1 cellular context compared by ENCODE assay signal in the genomic region with DNA sequence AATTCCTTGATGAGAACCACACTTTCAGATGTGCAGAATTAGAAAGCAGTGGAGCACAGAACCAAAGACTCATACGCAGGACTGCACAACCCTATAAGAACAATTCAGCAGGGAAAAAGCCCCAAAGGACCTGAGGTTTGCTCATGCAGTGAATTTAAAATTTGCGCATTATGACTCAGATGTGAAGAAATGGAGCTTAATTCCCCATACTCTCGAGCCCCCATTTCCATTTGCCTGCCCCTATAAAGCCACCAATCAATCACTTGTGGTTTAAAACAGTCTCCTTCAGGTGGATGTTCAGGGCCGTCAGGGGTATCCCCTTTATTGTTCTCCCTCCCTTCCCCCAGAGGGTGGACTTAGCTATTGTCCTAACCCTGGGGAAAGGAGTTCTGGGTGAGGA.
TF ChIP-seq lines count a peak whose summit lies in the region.

No MANE protein-coding gene starts in this region.

TF ChIP-seq in GM12878, 131 proteins besides CTCF, POLR2A, EP300 and RAD21 (continued from another document):
- TF ChIP-seq, protein P1, sequence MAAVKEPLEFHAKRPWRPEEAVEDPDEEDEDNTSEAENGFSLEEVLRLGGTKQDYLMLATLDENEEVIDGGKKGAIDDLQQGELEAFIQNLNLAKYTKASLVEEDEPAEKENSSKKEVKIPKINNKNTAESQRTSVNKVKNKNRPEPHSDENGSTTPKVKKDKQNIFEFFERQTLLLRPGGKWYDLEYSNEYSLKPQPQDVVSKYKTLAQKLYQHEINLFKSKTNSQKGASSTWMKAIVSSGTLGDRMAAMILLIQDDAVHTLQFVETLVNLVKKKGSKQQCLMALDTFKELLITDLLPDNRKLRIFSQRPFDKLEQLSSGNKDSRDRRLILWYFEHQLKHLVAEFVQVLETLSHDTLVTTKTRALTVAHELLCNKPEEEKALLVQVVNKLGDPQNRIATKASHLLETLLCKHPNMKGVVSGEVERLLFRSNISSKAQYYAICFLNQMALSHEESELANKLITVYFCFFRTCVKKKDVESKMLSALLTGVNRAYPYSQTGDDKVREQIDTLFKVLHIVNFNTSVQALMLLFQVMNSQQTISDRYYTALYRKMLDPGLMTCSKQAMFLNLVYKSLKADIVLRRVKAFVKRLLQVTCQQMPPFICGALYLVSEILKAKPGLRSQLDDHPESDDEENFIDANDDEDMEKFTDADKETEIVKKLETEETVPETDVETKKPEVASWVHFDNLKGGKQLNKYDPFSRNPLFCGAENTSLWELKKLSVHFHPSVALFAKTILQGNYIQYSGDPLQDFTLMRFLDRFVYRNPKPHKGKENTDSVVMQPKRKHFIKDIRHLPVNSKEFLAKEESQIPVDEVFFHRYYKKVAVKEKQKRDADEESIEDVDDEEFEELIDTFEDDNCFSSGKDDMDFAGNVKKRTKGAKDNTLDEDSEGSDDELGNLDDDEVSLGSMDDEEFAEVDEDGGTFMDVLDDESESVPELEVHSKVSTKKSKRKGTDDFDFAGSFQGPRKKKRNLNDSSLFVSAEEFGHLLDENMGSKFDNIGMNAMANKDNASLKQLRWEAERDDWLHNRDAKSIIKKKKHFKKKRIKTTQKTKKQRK (IDR thresholded peaks at IDR 0.05; ENCODE audit: low read depth, low read length) = no peak
- TF ChIP-seq ESRRA (IDR thresholded peaks at IDR 0.05; ENCODE audit: low read length) = no peak
- TF ChIP-seq ATF7 (IDR thresholded peaks at IDR 0.05; ENCODE audit: low read depth) = 0 out of 2 replicates have a peak, but pooled peaks have one; percentile 36
- TF ChIP-seq FOXK2 (IDR thresholded peaks at IDR 0.05) = no peak
- TF ChIP-seq ZNF24 (IDR thresholded peaks at IDR 0.05) = peak; percentile 69; the same call in 1 of the 2 replicates
- 0 out of 2 replicates have a peak, but pooled peaks have one; percentile 13 for TF ChIP-seq NR2F1 (conservative IDR thresholded peaks at IDR 0.05)
- TF ChIP-seq YBX1 (IDR thresholded peaks at IDR 0.05) = peak; percentile 83
- peak; percentile 61; the same call in 1 of the 2 replicates for TF ChIP-seq IKZF1 (conservative IDR thresholded peaks at IDR 0.05)
- TF ChIP-seq, protein P2, sequence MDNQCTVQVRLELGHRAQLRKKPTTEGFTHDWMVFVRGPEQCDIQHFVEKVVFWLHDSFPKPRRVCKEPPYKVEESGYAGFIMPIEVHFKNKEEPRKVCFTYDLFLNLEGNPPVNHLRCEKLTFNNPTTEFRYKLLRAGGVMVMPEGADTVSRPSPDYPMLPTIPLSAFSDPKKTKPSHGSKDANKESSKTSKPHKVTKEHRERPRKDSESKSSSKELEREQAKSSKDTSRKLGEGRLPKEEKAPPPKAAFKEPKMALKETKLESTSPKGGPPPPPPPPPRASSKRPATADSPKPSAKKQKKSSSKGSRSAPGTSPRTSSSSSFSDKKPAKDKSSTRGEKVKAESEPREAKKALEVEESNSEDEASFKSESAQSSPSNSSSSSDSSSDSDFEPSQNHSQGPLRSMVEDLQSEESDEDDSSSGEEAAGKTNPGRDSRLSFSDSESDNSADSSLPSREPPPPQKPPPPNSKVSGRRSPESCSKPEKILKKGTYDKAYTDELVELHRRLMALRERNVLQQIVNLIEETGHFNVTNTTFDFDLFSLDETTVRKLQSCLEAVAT (IDR thresholded peaks at IDR 0.05) = peak; percentile 52; the same call in 1 of the 2 replicates
- TF ChIP-seq LARP7 (IDR thresholded peaks at IDR 0.05) = no peak
- no peak for TF ChIP-seq TBL1XR1 (IDR thresholded peaks at IDR 0.05; ENCODE audit: low read depth, low read length)
- peak; percentile 63; the same call in 1 of the 2 replicates for TF ChIP-seq IRF4 (IDR thresholded peaks at IDR 0.05; ENCODE audit: low read depth, low read length)
- TF ChIP-seq CEBPB (IDR thresholded peaks at IDR 0.05; ENCODE audit: borderline replicate concordance in 1 of 2, low read depth in 2 of 2, low read length in 2 of 2) = no peak
- TF ChIP-seq, protein P3, sequence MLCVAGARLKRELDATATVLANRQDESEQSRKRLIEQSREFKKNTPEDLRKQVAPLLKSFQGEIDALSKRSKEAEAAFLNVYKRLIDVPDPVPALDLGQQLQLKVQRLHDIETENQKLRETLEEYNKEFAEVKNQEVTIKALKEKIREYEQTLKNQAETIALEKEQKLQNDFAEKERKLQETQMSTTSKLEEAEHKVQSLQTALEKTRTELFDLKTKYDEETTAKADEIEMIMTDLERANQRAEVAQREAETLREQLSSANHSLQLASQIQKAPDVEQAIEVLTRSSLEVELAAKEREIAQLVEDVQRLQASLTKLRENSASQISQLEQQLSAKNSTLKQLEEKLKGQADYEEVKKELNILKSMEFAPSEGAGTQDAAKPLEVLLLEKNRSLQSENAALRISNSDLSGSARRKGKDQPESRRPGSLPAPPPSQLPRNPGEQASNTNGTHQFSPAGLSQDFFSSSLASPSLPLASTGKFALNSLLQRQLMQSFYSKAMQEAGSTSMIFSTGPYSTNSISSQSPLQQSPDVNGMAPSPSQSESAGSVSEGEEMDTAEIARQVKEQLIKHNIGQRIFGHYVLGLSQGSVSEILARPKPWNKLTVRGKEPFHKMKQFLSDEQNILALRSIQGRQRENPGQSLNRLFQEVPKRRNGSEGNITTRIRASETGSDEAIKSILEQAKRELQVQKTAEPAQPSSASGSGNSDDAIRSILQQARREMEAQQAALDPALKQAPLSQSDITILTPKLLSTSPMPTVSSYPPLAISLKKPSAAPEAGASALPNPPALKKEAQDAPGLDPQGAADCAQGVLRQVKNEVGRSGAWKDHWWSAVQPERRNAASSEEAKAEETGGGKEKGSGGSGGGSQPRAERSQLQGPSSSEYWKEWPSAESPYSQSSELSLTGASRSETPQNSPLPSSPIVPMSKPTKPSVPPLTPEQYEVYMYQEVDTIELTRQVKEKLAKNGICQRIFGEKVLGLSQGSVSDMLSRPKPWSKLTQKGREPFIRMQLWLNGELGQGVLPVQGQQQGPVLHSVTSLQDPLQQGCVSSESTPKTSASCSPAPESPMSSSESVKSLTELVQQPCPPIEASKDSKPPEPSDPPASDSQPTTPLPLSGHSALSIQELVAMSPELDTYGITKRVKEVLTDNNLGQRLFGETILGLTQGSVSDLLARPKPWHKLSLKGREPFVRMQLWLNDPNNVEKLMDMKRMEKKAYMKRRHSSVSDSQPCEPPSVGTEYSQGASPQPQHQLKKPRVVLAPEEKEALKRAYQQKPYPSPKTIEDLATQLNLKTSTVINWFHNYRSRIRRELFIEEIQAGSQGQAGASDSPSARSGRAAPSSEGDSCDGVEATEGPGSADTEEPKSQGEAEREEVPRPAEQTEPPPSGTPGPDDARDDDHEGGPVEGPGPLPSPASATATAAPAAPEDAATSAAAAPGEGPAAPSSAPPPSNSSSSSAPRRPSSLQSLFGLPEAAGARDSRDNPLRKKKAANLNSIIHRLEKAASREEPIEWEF (IDR thresholded peaks at IDR 0.05; ENCODE audit: insufficient replicate concordance, low read depth, low read length) = peak; percentile 77
- 0 out of 2 replicates have a peak, but pooled peaks have one; percentile 54 for TF ChIP-seq CBFB (IDR thresholded peaks at IDR 0.05; ENCODE audit: low read depth)
- TF ChIP-seq, protein P4, sequence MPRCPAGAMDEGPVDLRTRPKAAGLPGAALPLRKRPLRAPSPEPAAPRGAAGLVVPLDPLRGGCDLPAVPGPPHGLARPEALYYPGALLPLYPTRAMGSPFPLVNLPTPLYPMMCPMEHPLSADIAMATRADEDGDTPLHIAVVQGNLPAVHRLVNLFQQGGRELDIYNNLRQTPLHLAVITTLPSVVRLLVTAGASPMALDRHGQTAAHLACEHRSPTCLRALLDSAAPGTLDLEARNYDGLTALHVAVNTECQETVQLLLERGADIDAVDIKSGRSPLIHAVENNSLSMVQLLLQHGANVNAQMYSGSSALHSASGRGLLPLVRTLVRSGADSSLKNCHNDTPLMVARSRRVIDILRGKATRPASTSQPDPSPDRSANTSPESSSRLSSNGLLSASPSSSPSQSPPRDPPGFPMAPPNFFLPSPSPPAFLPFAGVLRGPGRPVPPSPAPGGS (IDR thresholded peaks at IDR 0.05; ENCODE audit: borderline replicate concordance, insufficient read depth, low read depth, low read length, poor library complexity, severe bottlenecking) = peak; percentile 81
- peak in 1 of 2 experiments; percentile 38; a peak in 1 of 4 replicates for TF ChIP-seq BHLHE40 (IDR thresholded peaks at IDR 0.05; ENCODE audit: borderline replicate concordance in 1 of 2, low read depth in 2 of 2, low read length in 1 of 2)
- 0 out of 2 replicates have a peak, but pooled peaks have one; percentile 40 for TF ChIP-seq CHD2 (IDR thresholded peaks at IDR 0.05; ENCODE audit: borderline replicate concordance, low read depth, low read length)
- TF ChIP-seq SPI1 (IDR thresholded peaks at IDR 0.05; ENCODE audit: borderline replicate concordance, insufficient read depth, low read depth, low read length) = no peak
- TF ChIP-seq MYB (IDR thresholded peaks at IDR 0.05; ENCODE audit: borderline replicate concordance, low read depth, low read length) = no peak
- TF ChIP-seq, protein P5, sequence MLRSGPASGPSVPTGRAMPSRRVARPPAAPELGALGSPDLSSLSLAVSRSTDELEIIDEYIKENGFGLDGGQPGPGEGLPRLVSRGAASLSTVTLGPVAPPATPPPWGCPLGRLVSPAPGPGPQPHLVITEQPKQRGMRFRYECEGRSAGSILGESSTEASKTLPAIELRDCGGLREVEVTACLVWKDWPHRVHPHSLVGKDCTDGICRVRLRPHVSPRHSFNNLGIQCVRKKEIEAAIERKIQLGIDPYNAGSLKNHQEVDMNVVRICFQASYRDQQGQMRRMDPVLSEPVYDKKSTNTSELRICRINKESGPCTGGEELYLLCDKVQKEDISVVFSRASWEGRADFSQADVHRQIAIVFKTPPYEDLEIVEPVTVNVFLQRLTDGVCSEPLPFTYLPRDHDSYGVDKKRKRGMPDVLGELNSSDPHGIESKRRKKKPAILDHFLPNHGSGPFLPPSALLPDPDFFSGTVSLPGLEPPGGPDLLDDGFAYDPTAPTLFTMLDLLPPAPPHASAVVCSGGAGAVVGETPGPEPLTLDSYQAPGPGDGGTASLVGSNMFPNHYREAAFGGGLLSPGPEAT (IDR thresholded peaks at IDR 0.05; ENCODE audit: low read depth) = peak; percentile 65
- TF ChIP-seq, protein P6, sequence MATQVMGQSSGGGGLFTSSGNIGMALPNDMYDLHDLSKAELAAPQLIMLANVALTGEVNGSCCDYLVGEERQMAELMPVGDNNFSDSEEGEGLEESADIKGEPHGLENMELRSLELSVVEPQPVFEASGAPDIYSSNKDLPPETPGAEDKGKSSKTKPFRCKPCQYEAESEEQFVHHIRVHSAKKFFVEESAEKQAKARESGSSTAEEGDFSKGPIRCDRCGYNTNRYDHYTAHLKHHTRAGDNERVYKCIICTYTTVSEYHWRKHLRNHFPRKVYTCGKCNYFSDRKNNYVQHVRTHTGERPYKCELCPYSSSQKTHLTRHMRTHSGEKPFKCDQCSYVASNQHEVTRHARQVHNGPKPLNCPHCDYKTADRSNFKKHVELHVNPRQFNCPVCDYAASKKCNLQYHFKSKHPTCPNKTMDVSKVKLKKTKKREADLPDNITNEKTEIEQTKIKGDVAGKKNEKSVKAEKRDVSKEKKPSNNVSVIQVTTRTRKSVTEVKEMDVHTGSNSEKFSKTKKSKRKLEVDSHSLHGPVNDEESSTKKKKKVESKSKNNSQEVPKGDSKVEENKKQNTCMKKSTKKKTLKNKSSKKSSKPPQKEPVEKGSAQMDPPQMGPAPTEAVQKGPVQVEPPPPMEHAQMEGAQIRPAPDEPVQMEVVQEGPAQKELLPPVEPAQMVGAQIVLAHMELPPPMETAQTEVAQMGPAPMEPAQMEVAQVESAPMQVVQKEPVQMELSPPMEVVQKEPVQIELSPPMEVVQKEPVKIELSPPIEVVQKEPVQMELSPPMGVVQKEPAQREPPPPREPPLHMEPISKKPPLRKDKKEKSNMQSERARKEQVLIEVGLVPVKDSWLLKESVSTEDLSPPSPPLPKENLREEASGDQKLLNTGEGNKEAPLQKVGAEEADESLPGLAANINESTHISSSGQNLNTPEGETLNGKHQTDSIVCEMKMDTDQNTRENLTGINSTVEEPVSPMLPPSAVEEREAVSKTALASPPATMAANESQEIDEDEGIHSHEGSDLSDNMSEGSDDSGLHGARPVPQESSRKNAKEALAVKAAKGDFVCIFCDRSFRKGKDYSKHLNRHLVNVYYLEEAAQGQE (IDR thresholded peaks at IDR 0.05; ENCODE audit: low read depth, low read length) = no peak
- 0 out of 2 replicates have a peak, but pooled peaks have one; percentile 21 for TF ChIP-seq MEF2A (IDR thresholded peaks at IDR 0.05; ENCODE audit: insufficient read depth, low read depth, low read length)
- TF ChIP-seq, protein P7, sequence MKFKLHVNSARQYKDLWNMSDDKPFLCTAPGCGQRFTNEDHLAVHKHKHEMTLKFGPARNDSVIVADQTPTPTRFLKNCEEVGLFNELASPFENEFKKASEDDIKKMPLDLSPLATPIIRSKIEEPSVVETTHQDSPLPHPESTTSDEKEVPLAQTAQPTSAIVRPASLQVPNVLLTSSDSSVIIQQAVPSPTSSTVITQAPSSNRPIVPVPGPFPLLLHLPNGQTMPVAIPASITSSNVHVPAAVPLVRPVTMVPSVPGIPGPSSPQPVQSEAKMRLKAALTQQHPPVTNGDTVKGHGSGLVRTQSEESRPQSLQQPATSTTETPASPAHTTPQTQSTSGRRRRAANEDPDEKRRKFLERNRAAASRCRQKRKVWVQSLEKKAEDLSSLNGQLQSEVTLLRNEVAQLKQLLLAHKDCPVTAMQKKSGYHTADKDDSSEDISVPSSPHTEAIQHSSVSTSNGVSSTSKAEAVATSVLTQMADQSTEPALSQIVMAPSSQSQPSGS (IDR thresholded peaks at IDR 0.05; ENCODE audit: low read length) = peak; percentile 54; the same call in 1 of the 2 replicates
- peak; percentile 91 for TF ChIP-seq RUNX3 (IDR thresholded peaks at IDR 0.05; ENCODE audit: low read length)
- peak; percentile 54; the same call in 1 of the 2 replicates for TF ChIP-seq NFIC (IDR thresholded peaks at IDR 0.05; ENCODE audit: low read depth, low read length)
- peak; percentile 70 to 79 for TF ChIP-seq IKZF2 (IDR thresholded peaks at IDR 0.05)
- peak; percentile 81 for TF ChIP-seq MTA2 (IDR thresholded peaks at IDR 0.05; ENCODE audit: low read depth)
- TF ChIP-seq MEF2B (IDR thresholded peaks at IDR 0.05; ENCODE audit: partially characterized antibody, poor library complexity, severe bottlenecking) = peak; percentile 98
- TF ChIP-seq DPF2 (IDR thresholded peaks at IDR 0.05) = peak; percentile 70
TF ChIP-seq in GM12878: peak in this region for 30.
